ENCODE assay signal across 10 cellular contexts in the genomic region with DNA sequence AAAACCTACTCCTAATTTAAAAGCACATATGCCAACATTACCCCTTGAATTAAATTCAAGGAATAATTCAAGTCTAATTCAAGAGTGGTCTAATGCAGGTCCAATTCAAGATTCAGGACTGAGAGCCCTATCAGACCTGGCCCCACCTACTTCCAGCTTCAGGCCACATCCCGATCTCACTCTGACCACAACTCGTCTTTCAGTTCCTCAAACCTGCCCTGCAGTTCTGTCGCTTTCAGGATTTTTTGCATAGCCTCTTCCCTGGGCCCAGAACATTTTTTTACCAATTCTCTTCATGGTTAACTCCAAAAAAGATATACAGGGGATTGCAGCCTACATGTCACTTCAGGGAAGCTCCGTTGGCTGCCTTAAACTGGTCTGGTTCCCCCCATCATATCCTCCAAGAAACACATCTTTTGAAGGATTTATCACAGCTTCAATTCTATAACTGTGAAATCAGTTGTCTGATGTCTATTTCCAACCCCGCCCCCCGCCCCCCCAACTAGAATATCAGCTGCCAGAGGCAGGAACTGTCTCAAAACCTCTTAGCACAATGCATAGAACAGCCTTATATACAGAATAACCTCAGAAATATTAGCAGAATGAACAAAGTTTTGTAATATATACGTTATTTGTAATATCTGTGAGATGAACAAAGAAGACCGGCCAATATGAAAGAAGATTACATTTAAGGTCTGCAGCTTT. TPM values are rescaled to one million over a fixed set of nuclear protein-coding genes. Genes with fewer than 3 reads are reported as not detected.
A peak's percentile ranks its signal among the peaks of the same experiment; 100 is the strongest.
DNase-seq lines count a peak whose midpoint lies in the region; ATAC-seq and TF ChIP-seq lines count a peak whose summit lies in the region.
"Had no signal": no experiment of that assay in that cellular context is flagged by ENCODE, and none has a peak within 500 bp of the region (broad histone marks: within the 10 kb centered on the region; RNA-seq: fewer than 3 reads in every experiment).

No MANE protein-coding gene starts in this region.

- peak overlapping the region; percentile 27 for H3K4me3 ChIP-seq in OCI-LY1 (ENCODE audit: low read depth, low read length, poor library complexity, severe bottlenecking)
- H3K4me3 ChIP-seq in naive thymus-derived CD4-positive, alpha-beta T cell (ENCODE audit: low read length), result no peak overlapping the region
- H3K4me3 ChIP-seq: upper lobe of left lung had no signal

- TF ChIP-seq CTCF in OCI-LY1 (IDR thresholded peaks at IDR 0.05; ENCODE audit: low read length), result no peak

- peaks cover 74% of the 10 kb centered on the region for H3K4me1 ChIP-seq in OCI-LY1 (ENCODE audit: insufficient read depth, low read length, severe bottlenecking)
- H3K4me1 ChIP-seq in naive thymus-derived CD4-positive, alpha-beta T cell (ENCODE audit: control insufficient read depth in 2 of 2, insufficient read depth in 2 of 2, low read length in 2 of 2), result peaks cover 42 to 43% of the 10 kb centered on the region in 2 donors

- POLR2A ChIA-PET in naive thymus-derived CD4-positive, alpha-beta T cell (lab: Charles Lee), result no interaction called here

- no peaks in the 10 kb centered on the region for H3K9me2 ChIP-seq in OCI-LY1 (ENCODE audit: low read depth, low read length)

- H3K4me2 ChIP-seq in OCI-LY1 (ENCODE audit: low read length), result peak overlapping the region; percentile 48

- intact Hi-C loops in naive thymus-derived CD4-positive, alpha-beta T cell (cut with micrococcal nuclease), result loop anchor here in 1 of 2 donors (1.0 kb wide), 1 partner anchor 21 kb away; a partner anchor contains a TSS

- peak overlapping the region; percentile 82 for H3K27ac ChIP-seq in OCI-LY1 (ENCODE audit: low read depth, low read length, poor library complexity, severe bottlenecking)
- H3K27ac ChIP-seq in naive thymus-derived CD4-positive, alpha-beta T cell (ENCODE audit: low read depth, low read length), result no peak overlapping the region
- H3K27ac ChIP-seq: upper lobe of left lung had no signal

- CTCF ChIA-PET in naive thymus-derived CD4-positive, alpha-beta T cell (lab: Charles Lee), result interaction anchor here (0.6 kb wide), 1 partner anchor 10 kb away, joined by 3 read pairs; no protein-coding TSS in a partner anchor

- H3K79me2 ChIP-seq in OCI-LY1 (ENCODE audit: insufficient read depth, low read length), result peaks cover 66% of the 10 kb centered on the region

- peak overlapping the region in 9 of 10 donors; percentile 11 to 66 (median 39) for H3K4me3 Mint-ChIP-seq in naive thymus-derived CD4-positive, alpha-beta T cell
- H3K4me3 Mint-ChIP-seq: nephron had no signal

- no peaks in the 10 kb centered on the region for H3K27me3 Mint-ChIP-seq in naive thymus-derived CD4-positive, alpha-beta T cell

- H3K27me3 ChIP-seq in OCI-LY1 (ENCODE audit: insufficient read depth, low read length), result no peaks in the 10 kb centered on the region
- H3K27me3 ChIP-seq in naive thymus-derived CD4-positive, alpha-beta T cell (ENCODE audit: control insufficient read depth in 2 of 2, insufficient read depth in 2 of 2, low read length in 2 of 2), result no peaks in the 10 kb centered on the region
- H3K27me3 ChIP-seq: upper lobe of left lung had no signal

- H3K9ac ChIP-seq in OCI-LY1 (ENCODE audit: low read length), result peak overlapping the region; percentile 7; the same call in 1 of the 2 replicates

- no peak overlapping the region for H2AFZ ChIP-seq in OCI-LY1 (ENCODE audit: low read length)

- H3K27ac Mint-ChIP-seq in naive thymus-derived CD4-positive, alpha-beta T cell, result peak overlapping the region in 4 of 9 donors; percentile 40 to 84 (median 62)
- H3K27ac Mint-ChIP-seq: nephron had no signal

- peaks cover 56 to 90% (median 85%) of the 10 kb centered on the region in 7 donors for H3K4me1 Mint-ChIP-seq in naive thymus-derived CD4-positive, alpha-beta T cell

- H3K9me3 ChIP-seq in OCI-LY1 (ENCODE audit: low read length), result no peaks in the 10 kb centered on the region
- H3K9me3 ChIP-seq in naive thymus-derived CD4-positive, alpha-beta T cell (ENCODE audit: control insufficient read depth in 2 of 3, low read length in 3 of 3), result no peaks in the 10 kb centered on the region
- H3K9me3 ChIP-seq: upper lobe of left lung had no signal

- no peak for DNase-seq in naive thymus-derived CD4-positive, alpha-beta T cell
- DNase-seq in retina (no peak), H4 (ENCODE audit: low spot score) (no peak), NCI-H526 (lab: John Stamatoyannopoulos, UW) (no peak), NCI-H1694 treated with DMSO at 0.1 percent for 48 hours (lab: John Stamatoyannopoulos, UW) (no peak)
- DNase-seq: upper lobe of left lung had no signal

- peaks cover 23% of the 10 kb centered on the region for H3K36me3 ChIP-seq in OCI-LY1 (ENCODE audit: insufficient read depth, low read length)
- H3K36me3 ChIP-seq in naive thymus-derived CD4-positive, alpha-beta T cell (ENCODE audit: control insufficient read depth in 2 of 3, insufficient read depth in 3 of 3, low read length in 3 of 3), result no peaks in the 10 kb centered on the region
- H3K36me3 ChIP-seq: upper lobe of left lung had no signal

- no peaks in the 10 kb centered on the region for H3F3A ChIP-seq in OCI-LY1 (ENCODE audit: insufficient read depth, low read length)

- peaks cover 7 to 17% (median 12%) of the 10 kb centered on the region in 5 donors for H3K36me3 Mint-ChIP-seq in naive thymus-derived CD4-positive, alpha-beta T cell

- ATAC-seq in GM19043 (IDR thresholded peaks at IDR 0.05; ENCODE audit: low read depth, unreplicated experiment) (peak; percentile 84), HG02884 (IDR thresholded peaks at IDR 0.05; ENCODE audit: unreplicated experiment) (peak; percentile 63)
- ATAC-seq in naive thymus-derived CD4-positive, alpha-beta T cell, result peak; percentile 70

- H4K20me1 ChIP-seq in OCI-LY1 (ENCODE audit: insufficient read depth, low read length), result no peaks in the 10 kb centered on the region

- no peaks in the 10 kb centered on the region for H3K9me3 Mint-ChIP-seq in naive thymus-derived CD4-positive, alpha-beta T cell
- H3K9me3 Mint-ChIP-seq: nephron had no signal

RNA-seq across cellular contexts. Expression of a gene that starts 20.8 kb away (rescaled TPM):
- total RNA-seq in naive thymus-derived CD4-positive, alpha-beta T cell, result 10 to 100 TPM; 19.7 to 34.3 (median 21.4) TPM
- 1 to 10 TPM; 4.2 TPM for polyA plus RNA-seq in naive thymus-derived CD4-positive, alpha-beta T cell
- total RNA-seq in H4 (2014; rRNA removed; shearing (Covaris generic)), result 13.3 and 14.5 TPM in 2 replicates
